ENCODE assay signal across 1 cellular context in genomic region chr20:5863040-5863811, GRCh38.
TF ChIP-seq lines count a peak whose summit lies in the region.

No MANE protein-coding gene starts in this region.

TF ChIP-seq in HepG2, 621 proteins besides CTCF, POLR2A, EP300 and RAD21 (continued from another document):
- TF ChIP-seq PRDM4 (CRISPR knock-in tag; IDR thresholded peaks at IDR 0.05; ENCODE audit: borderline replicate concordance) (no peak), ZNF501 (CRISPR knock-in tag; IDR thresholded peaks at IDR 0.05) (no peak)
